In the genomic region with DNA sequence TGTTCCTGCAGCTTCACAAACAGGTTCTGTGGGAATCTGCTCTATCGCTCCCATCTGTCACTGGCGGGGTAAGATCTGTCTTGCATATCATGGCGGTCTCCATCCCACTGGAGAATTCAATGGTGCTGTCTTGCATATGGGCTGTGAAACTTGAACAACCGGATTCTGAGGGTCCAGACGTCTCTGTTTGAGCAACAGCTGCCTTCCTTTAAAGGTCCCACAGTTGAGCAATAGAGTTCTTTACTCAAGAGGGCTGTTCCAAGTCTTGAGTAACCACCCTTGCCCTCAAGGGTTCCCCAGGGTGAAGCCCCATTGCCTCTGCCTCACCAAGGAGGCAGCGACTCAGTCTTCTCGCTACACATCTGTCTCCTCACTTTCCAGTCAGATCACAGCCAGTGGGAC, we compare ENCODE assay signal across 13 cellular contexts. TPM values are rescaled to one million over a fixed set of nuclear protein-coding genes. Genes with fewer than 3 reads are reported as not detected.
DNase-seq lines count a peak whose midpoint lies in the region; ATAC-seq, FAIRE-seq and TF ChIP-seq lines count a peak whose summit lies in the region.
"Had no signal": no experiment of that assay in that cellular context is flagged by ENCODE, and none has a peak within 500 bp of the region (broad histone marks: within the 10 kb centered on the region; RNA-seq: fewer than 3 reads in every experiment).

No MANE protein-coding gene starts in this region.

- no peak for FAIRE-seq in bronchial epithelial cell (lab: Jason Lieb, UNC)

- H3K36me3 ChIP-seq in bronchial epithelial cell (ENCODE audit: control insufficient read depth, insufficient read depth, low read length) (no peaks in the 10 kb centered on the region), lung (ENCODE audit: control insufficient read depth in 2 of 2, insufficient read depth in 2 of 2, low read length in 2 of 2) (no peaks in the 10 kb centered on the region)
- H3K36me3 ChIP-seq: BE2C had no signal

- H3K27ac ChIP-seq in 22Rv1 (peak overlapping the region; percentile 87), lung (ENCODE audit: low read depth in 1 of 2, low read length in 1 of 2) (no peak overlapping the region)

- TF ChIP-seq CTCF in 22Rv1 (IDR thresholded peaks at IDR 0.05) (no peak), bronchial epithelial cell (IDR thresholded peaks at IDR 0.05; ENCODE audit: insufficient read depth, low read length, severe bottlenecking) (no peak), lung (IDR thresholded peaks at IDR 0.05; ENCODE audit: control extremely low read depth, extremely low read depth) (no peak)

- peak; percentile 59 for ATAC-seq in lung (ENCODE audit: insufficient read depth, low FRiP score)
- ATAC-seq: activated CD8-positive, alpha-beta memory T cell treated with anti-CD3 and anti-CD28 coated beads, Interleukin-2, amount 10 ng/mL, durations not matched to agents 7 days and 5 days; stimulated activated effector memory CD8-positive, alpha-beta T cell treated with anti-CD3 and anti-CD28 coated beads, Interleukin-12 subunit alpha, Interleukin-12 subunit beta, amount 100 ng/mL, for 72 hours had no signal

- H3K27me3 ChIP-seq in bronchial epithelial cell (ENCODE audit: control insufficient read depth, insufficient read depth, low read length) (no peaks in the 10 kb centered on the region), lung (ENCODE audit: control insufficient read depth, insufficient read depth) (no peaks in the 10 kb centered on the region)
- H3K27me3 ChIP-seq: BE2C had no signal

- H3K9me3 ChIP-seq in lung (ENCODE audit: control insufficient read depth in 2 of 2, insufficient read depth in 1 of 2, low read length in 1 of 2) = peaks cover 0 to 3% of the 10 kb centered on the region in 2 donors
- H3K9me3 ChIP-seq: BE2C had no signal

- DNase-seq in HPDE6-E6E7 (ENCODE audit: extremely low spot score) (peak; percentile 44), bronchial epithelial cell (ENCODE audit: low read depth) (peak; percentile 85), lung (ENCODE audit: low spot score) (peak; percentile 71), NCI-H1048 (lab: John Stamatoyannopoulos, UW) (no peak), NCI-H2107 treated with DMSO at 0.1 percent for 48 hours (lab: John Stamatoyannopoulos, UW; ENCODE audit: unreplicated experiment) (no peak), middle frontal gyrus (ENCODE audit: extremely low spot score, low spot score) (no peak), NCI-H128 (lab: John Stamatoyannopoulos, UW; ENCODE audit: unreplicated experiment) (no peak)
- DNase-seq: activated CD8-positive, alpha-beta memory T cell treated with anti-CD3 and anti-CD28 coated beads, Interleukin-2, amount 10 ng/mL, durations not matched to agents 7 days and 5 days; BE2C; midbrain; T-helper 1 cell had no signal

- peaks cover 0 to 24% of the 10 kb centered on the region in 2 donors for H3K4me1 ChIP-seq in lung (ENCODE audit: control insufficient read depth in 2 of 2, insufficient read depth in 2 of 2, low read length in 2 of 2)

- no peak overlapping the region for H3K4me3 ChIP-seq in bronchial epithelial cell (ENCODE audit: low read depth, low read length)
- H3K4me3 ChIP-seq in lung = no peak overlapping the region

- WGBS in lung, 2 donors = 30 to 41% methylated on average over 7 of the region's 7 CpGs

RNA-seq across cellular contexts. Expression of a gene that starts 50.8 kb away (rescaled TPM):
- total RNA-seq in bronchial epithelial cell (3.1 and 3.9 TPM in 2 replicates), lung (10 to 100 TPM; 25.0 to 32.7 TPM)
- polyA plus RNA-seq in lung = 1 to 10 TPM; 2.6 to 4.4 TPM

Comparison
In these comparisons a context has a peak if more than half of its experiments do, and no peak if none do; other contexts are left out.
1. DNase-seq: peak in HPDE6-E6E7 (single experiment), bronchial epithelial cell (single experiment) and lung (single experiment); none in NCI-H1048 (single experiment), NCI-H2107 treated with DMSO at 0.1 percent for 48 hours (single experiment), middle frontal gyrus (single experiment) and NCI-H128 (single experiment).